ENCODE assay signal across 9 cellular contexts in genomic region chr11:35661539-35661938, GRCh38. TPM values are rescaled to one million over a fixed set of nuclear protein-coding genes. Genes with fewer than 3 reads are reported as not detected.
DNase-seq lines count a peak whose midpoint lies in the region; ATAC-seq and TF ChIP-seq lines count a peak whose summit lies in the region.
"Had no signal": no experiment of that assay in that cellular context is flagged by ENCODE, and none has a peak within 500 bp of the region (broad histone marks: within the 10 kb centered on the region; RNA-seq: fewer than 3 reads in every experiment).

No MANE protein-coding gene starts in this region.

- H4K20me1 ChIP-seq in fibroblast of lung (ENCODE audit: control insufficient read depth, extremely low read depth, insufficient read depth, low read length): no peaks in the 10 kb centered on the region

- DNase-seq in G401 (ENCODE audit: low spot score): peak; percentile 64
- DNase-seq in Peyer's patch: no peak
- DNase-seq in fibroblast of lung (ENCODE audit: low read depth in 2 of 2): no peak
- DNase-seq in retinal pigment epithelial cell (ENCODE audit: low read depth): no peak
- no peak for DNase-seq in mucosa of descending colon
- DNase-seq in ureter (ENCODE audit: low spot score): no peak
- no peak for DNase-seq in Kasumi-1 (lab: John Stamatoyannopoulos, UW)
- DNase-seq in GM13976 (ENCODE audit: low spot score): no peak
- DNase-seq: activated CD4-positive, alpha-beta T cell treated with anti-CD3 and anti-CD28 coated beads, Interleukin-2, amount 50 U/mL, for 48 hours had no signal

- H3K27me3 ChIP-seq in Peyer's patch (no peaks in the 10 kb centered on the region), fibroblast of lung (ENCODE audit: control insufficient read depth, insufficient read depth, low read length) (no peaks in the 10 kb centered on the region)

- H3K36me3 ChIP-seq in Peyer's patch (peaks cover 0 to 4% (median 0%) of the 10 kb centered on the region in 3 donors), fibroblast of lung (ENCODE audit: control insufficient read depth, insufficient read depth, low read length) (no peaks in the 10 kb centered on the region), mucosa of descending colon (ENCODE audit: low read depth) (no peaks in the 10 kb centered on the region)

- peaks cover 30% of the 10 kb centered on the region for H3K79me2 ChIP-seq in fibroblast of lung (ENCODE audit: control insufficient read depth, insufficient read depth, low read length)

- TF ChIP-seq CTCF in Peyer's patch (IDR thresholded peaks at IDR 0.05) (no peak), fibroblast of lung (conservative IDR thresholded peaks at IDR 0.05 in 1 of 2, IDR thresholded peaks at IDR 0.05 in 1 of 2; ENCODE audit: low read depth in 1 of 2, low read length in 2 of 2) (no peak), retinal pigment epithelial cell (conservative IDR thresholded peaks at IDR 0.05; ENCODE audit: low read depth, low read length) (no peak), mucosa of descending colon (IDR thresholded peaks at IDR 0.05) (no peak), GM13976 (IDR thresholded peaks at IDR 0.05; ENCODE audit: borderline replicate concordance, control extremely low read depth, extremely low read depth, insufficient read depth, missing control alignments) (no peak)

- H3K4me3 ChIP-seq in Peyer's patch (peak overlapping the region; percentile 78 to 95 (median 84)), fibroblast of lung (replicated peaks in 1 of 4; ENCODE audit: control extremely low read depth in 1 of 4, insufficient read depth in 1 of 4, low read depth in 3 of 4, low read length in 4 of 4) (peak overlapping the region; percentile 69 to 88 (median 76)), retinal pigment epithelial cell (ENCODE audit: low read length) (peak overlapping the region; percentile 88), mucosa of descending colon (no peak overlapping the region)

- H2AFZ ChIP-seq in fibroblast of lung (ENCODE audit: low read length): peak overlapping the region; percentile 89

- TF ChIP-seq POLR2A in Peyer's patch (IDR thresholded peaks at IDR 0.05): no peak

- H3K4me1 ChIP-seq in Peyer's patch: peaks cover 5 to 14% (median 9%) of the 10 kb centered on the region in 4 donors
- peaks cover 2% of the 10 kb centered on the region for H3K4me1 ChIP-seq in fibroblast of lung (ENCODE audit: control insufficient read depth, extremely low read depth, insufficient read depth, low read length)
- H3K4me1 ChIP-seq in mucosa of descending colon (ENCODE audit: low read depth): peaks cover 7% of the 10 kb centered on the region

- in situ Hi-C loops in G401 (cut with HindIII; ENCODE audit: low sequenced_read_pairs) (no loop called here), GM13976 (cut with MboI; ENCODE audit: low sequenced_read_pairs, unreplicated experiment) (no loop called here)

- intact Hi-C loops in mucosa of descending colon (cut with DNase I, micrococcal nuclease): no loop called here

- peak overlapping the region in 3 of 4 donors; percentile 91 to 94 (median 94) for H3K27ac ChIP-seq in Peyer's patch
- peak overlapping the region; percentile 97 for H3K27ac ChIP-seq in fibroblast of lung (ENCODE audit: insufficient read depth, low read length)

- H3K4me2 ChIP-seq in fibroblast of lung (ENCODE audit: extremely low read depth, insufficient read depth, low read length): peak overlapping the region; percentile 98

- H3K9ac ChIP-seq in fibroblast of lung (ENCODE audit: insufficient read depth, low read length): no peak overlapping the region

- H3K9me3 ChIP-seq in Peyer's patch (peaks cover 0 to 5% (median 0%) of the 10 kb centered on the region in 4 donors), fibroblast of lung (ENCODE audit: control insufficient read depth, insufficient read depth, low read depth, low read length) (no peaks in the 10 kb centered on the region), mucosa of descending colon (peaks cover 7% of the 10 kb centered on the region)

- no peak for ATAC-seq in mucosa of descending colon

RNA-seq across cellular contexts. Expression of gene TRIM44, which starts 1.0 kb away (rescaled TPM):
- total RNA-seq in G401 (2014; rRNA removed; shearing (Covaris generic)): 8.3 and 38.1 TPM in 2 replicates
- 10 to 100 TPM; 27.3 to 83.4 (median 61.4) TPM for total RNA-seq in Peyer's patch
- 10.4 and 13.1 TPM in 2 replicates for total RNA-seq in fibroblast of lung
- polyA plus RNA-seq in fibroblast of lung: 65.7 and 78.3 TPM in 2 replicates
- polyA plus RNA-seq in fibroblast of lung (2012): 41.7 and 48.9 TPM in 2 replicates
- 77.7 and 89.7 TPM in 2 replicates for polyA minus RNA-seq in fibroblast of lung (ENCODE audit: low replicate concordance)
- total RNA-seq in mucosa of descending colon: 10 to 100 TPM; 43.0 to 83.6 (median 43.9) TPM
- 93.6 TPM for total RNA-seq in ureter

RNA-seq across cellular contexts. Expression of gene FJX1, which starts 43.3 kb away (rescaled TPM):
- 36.5 and 42.4 TPM in 2 replicates for total RNA-seq in G401 (2014; rRNA removed; shearing (Covaris generic))
- total RNA-seq in Peyer's patch (not detected), fibroblast of lung (8.7 and 10.4 TPM in 2 replicates), mucosa of descending colon (1 to 10 TPM in 1 of 3 donors, under 1 TPM in 2; 0.36 to 1.7 (median 0.84) TPM), ureter (13.4 TPM)
- 4.2 and 7.1 TPM in 2 replicates for polyA plus RNA-seq in fibroblast of lung
- 16.1 and 24.1 TPM in 2 replicates for polyA plus RNA-seq in fibroblast of lung (2012)
- polyA minus RNA-seq in fibroblast of lung (ENCODE audit: low replicate concordance): 4.9 and 12.0 TPM in 2 replicates
